9 cellular contexts compared by ENCODE assay signal in genomic region chr2:173151671-173152398, GRCh38.
DNase-seq lines count a peak whose midpoint lies in the region; ATAC-seq lines count a peak whose summit lies in the region.
"Had no signal": no experiment of that assay in that cellular context is flagged by ENCODE, and none has a peak within 500 bp of the region (broad histone marks: within the 10 kb centered on the region; RNA-seq: fewer than 3 reads in every experiment).

No MANE protein-coding gene starts in this region.

- H3K27ac ChIP-seq in epithelial cell of prostate: peak overlapping the region; percentile 96

- DNase-seq in CD1c-positive myeloid dendritic cell (ENCODE audit: extremely low spot score) (peak; percentile 8), LoVo (ENCODE audit: low spot score) (peak; percentile 27), epithelial cell of prostate (ENCODE audit: low read depth, low spot score) (peak; percentile 72), NCI-H146 treated with DMSO at 0.1 percent for 48 hours (lab: John Stamatoyannopoulos, UW; ENCODE audit: unreplicated experiment) (no peak), NK-92 (lab: John Stamatoyannopoulos, UW; ENCODE audit: unreplicated experiment) (no peak)
- DNase-seq: stimulated activated naive CD4-positive, alpha-beta T cell had no signal

- peak; percentile 63 for ATAC-seq in GM21390 (IDR thresholded peaks at IDR 0.05; ENCODE audit: unreplicated experiment)
- no peak for ATAC-seq in HG03039 (IDR thresholded peaks at IDR 0.05; ENCODE audit: unreplicated experiment)
- ATAC-seq in HG02840 (IDR thresholded peaks at IDR 0.05; ENCODE audit: low FRiP score, unreplicated experiment): no peak

Comparison
In these comparisons a context has a peak if more than half of its experiments do, and no peak if none do; other contexts are left out.
1. DNase-seq: peak in CD1c-positive myeloid dendritic cell (single experiment), LoVo (single experiment) and epithelial cell of prostate (single experiment); none in NCI-H146 treated with DMSO at 0.1 percent for 48 hours (single experiment) and NK-92 (single experiment).